8 cellular contexts compared by ENCODE assay signal in the genomic region with DNA sequence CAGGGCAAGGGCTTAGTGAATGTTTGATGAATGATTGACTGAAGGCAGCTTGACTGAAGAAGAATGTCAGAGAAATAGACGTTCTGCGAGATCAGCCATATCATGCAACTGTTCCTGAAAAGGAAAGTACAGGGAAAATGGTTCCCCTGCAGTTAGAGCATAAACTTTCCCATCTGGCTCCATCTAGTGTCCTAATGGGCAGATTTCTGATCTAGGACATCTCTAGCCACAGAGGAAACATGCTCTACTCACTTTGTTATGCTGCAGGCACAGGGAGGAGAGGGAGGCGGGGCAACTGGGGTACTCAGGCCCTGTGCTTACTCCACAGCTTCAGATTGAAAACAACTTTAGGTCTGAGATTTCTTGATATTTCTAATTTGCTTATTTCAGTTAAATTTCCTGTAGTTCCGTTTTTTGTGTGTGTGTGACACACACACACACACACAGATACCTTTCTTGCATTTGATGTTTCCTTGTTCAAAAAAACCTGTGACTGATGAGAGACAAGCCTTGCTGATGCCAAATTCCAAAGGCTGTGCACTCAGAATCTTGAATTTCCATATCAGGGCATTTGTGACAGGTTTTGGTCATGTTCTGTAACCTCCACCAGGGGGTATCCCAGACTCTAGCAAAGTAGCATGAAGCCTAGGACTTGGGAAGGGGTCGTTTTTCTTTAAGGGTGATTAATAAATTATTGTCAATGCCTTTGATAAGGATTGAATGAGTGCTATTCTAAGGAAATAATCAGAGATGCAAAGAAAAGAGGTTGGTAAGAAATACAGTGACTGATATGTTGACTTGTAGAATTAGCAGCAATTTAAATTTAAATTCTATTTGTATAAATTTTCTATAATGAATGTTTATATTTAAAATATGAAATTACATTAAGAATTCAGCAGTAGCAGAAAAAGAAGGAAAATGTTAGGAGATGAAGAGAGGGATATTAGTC.
DNase-seq lines count a peak whose midpoint lies in the region; ATAC-seq and TF ChIP-seq lines count a peak whose summit lies in the region.

No MANE protein-coding gene starts in this region.

- peak in 8 of 12 donors; percentile 11 to 43 (median 32) for TF ChIP-seq CTCF in heart left ventricle (IDR thresholded peaks at IDR 0.05)
- TF ChIP-seq CTCF in right atrium auricular region (IDR thresholded peaks at IDR 0.05), result peak in 1 of 2 donors; percentile 48
- peak; percentile 67 for TF ChIP-seq CTCF in astrocyte of the cerebellum (IDR thresholded peaks at IDR 0.05; ENCODE audit: low read depth, low read length, missing control alignments)
- peak in 1 of 2 donors; percentile 24 for TF ChIP-seq CTCF in left lung (IDR thresholded peaks at IDR 0.05)

- peaks cover 0 to 6% (median 0%) of the 10 kb centered on the region in 12 donors for H3K4me1 ChIP-seq in heart left ventricle
- H3K4me1 ChIP-seq in right atrium auricular region, result no peaks in the 10 kb centered on the region
- H3K4me1 ChIP-seq in left lung, result no peaks in the 10 kb centered on the region

- no peak overlapping the region for H3K27ac ChIP-seq in heart left ventricle
- H3K27ac ChIP-seq in right atrium auricular region, result no peak overlapping the region
- H3K27ac ChIP-seq in left lung, result no peak overlapping the region

- intact Hi-C loops in heart left ventricle (cut with DNase I) (loop anchor here in 1 of 10 donors (5.0 kb wide), 1 partner anchor 1416 kb away; no protein-coding TSS in a partner anchor), left lung (cut with DNase I) (no loop called here)

- H3K4me3 ChIP-seq in heart left ventricle (no peak overlapping the region), right atrium auricular region (no peak overlapping the region), astrocyte of the cerebellum (ENCODE audit: low read depth, low read length) (no peak overlapping the region), left lung (no peak overlapping the region)

- H3K36me3 ChIP-seq in heart left ventricle (no peaks in the 10 kb centered on the region), right atrium auricular region (no peaks in the 10 kb centered on the region), left lung (no peaks in the 10 kb centered on the region)

- DNase-seq in heart left ventricle, result no peak
- DNase-seq in right atrium auricular region (ENCODE audit: low spot score), result no peak
- peak; percentile 62 to 75 for DNase-seq in NCI-H2081 (lab: John Stamatoyannopoulos, UW)
- peak; percentile 55 for DNase-seq in astrocyte of the cerebellum (ENCODE audit: low read depth)
- DNase-seq in left lung, result no peak
- no peak for DNase-seq in activated CD4-positive, alpha-beta T cell treated with anti-CD3 and anti-CD28 coated beads for 48 hours

- no peak for TF ChIP-seq POLR2A in heart left ventricle (IDR thresholded peaks at IDR 0.05)

- 31 to 38% (median 33%) methylated on average over 5 of the region's 5 CpGs for WGBS in heart left ventricle, 4 donors

- H3K27me3 ChIP-seq in heart left ventricle (peaks cover 0 to 12% (median 0%) of the 10 kb centered on the region in 9 donors), right atrium auricular region (no peaks in the 10 kb centered on the region), left lung (no peaks in the 10 kb centered on the region)

- H3K9me3 ChIP-seq in heart left ventricle (no peaks in the 10 kb centered on the region), right atrium auricular region (no peaks in the 10 kb centered on the region), left lung (no peaks in the 10 kb centered on the region)

- ATAC-seq in heart left ventricle (peak in 1 of 4 donors; percentile 36), left lung (peak; percentile 88), GM19328 (IDR thresholded peaks at IDR 0.05; ENCODE audit: unreplicated experiment) (no peak), GM18867 (IDR thresholded peaks at IDR 0.05; ENCODE audit: unreplicated experiment) (no peak)

- in situ Hi-C loops in astrocyte of the cerebellum (cut with HindIII; ENCODE audit: low sequenced_read_pairs), result no loop called here

Comparison
In these comparisons a context has a peak if more than half of its experiments do, and no peak if none do; other contexts are left out.
1. DNase-seq: peak in NCI-H2081 (2 of 2) and astrocyte of the cerebellum (single experiment); none in heart left ventricle (0 of 5), right atrium auricular region (single experiment), left lung (0 of 2) and activated CD4-positive, alpha-beta T cell treated with anti-CD3 and anti-CD28 coated beads for 48 hours (single experiment).